Comparison of ENCODE assay signal across 1 cellular context in the genomic region with DNA sequence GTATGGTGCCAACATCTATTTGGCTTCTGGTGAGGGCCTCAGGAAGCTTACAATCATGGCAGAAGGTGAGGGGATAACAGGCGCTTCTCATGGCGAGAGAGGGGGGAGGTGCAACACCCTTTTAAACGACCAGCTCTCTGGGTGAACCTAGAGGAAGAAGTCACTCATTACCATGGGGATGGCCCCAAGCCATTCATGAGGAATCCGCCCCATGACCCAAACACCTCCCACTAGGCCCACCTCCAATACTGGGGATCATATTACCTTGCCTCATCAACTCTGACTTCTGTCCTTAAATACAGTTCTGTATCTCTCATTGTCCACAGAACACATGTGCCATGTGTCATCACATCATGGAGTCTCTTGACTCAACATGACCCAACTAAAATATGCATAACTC.
TF ChIP-seq lines count a peak whose summit lies in the region.

No MANE protein-coding gene starts in this region.

TF ChIP-seq in WTC11, 78 proteins besides CTCF, POLR2A, EP300 and RAD21 (continued from another document):
- TF ChIP-seq, protein P1, sequence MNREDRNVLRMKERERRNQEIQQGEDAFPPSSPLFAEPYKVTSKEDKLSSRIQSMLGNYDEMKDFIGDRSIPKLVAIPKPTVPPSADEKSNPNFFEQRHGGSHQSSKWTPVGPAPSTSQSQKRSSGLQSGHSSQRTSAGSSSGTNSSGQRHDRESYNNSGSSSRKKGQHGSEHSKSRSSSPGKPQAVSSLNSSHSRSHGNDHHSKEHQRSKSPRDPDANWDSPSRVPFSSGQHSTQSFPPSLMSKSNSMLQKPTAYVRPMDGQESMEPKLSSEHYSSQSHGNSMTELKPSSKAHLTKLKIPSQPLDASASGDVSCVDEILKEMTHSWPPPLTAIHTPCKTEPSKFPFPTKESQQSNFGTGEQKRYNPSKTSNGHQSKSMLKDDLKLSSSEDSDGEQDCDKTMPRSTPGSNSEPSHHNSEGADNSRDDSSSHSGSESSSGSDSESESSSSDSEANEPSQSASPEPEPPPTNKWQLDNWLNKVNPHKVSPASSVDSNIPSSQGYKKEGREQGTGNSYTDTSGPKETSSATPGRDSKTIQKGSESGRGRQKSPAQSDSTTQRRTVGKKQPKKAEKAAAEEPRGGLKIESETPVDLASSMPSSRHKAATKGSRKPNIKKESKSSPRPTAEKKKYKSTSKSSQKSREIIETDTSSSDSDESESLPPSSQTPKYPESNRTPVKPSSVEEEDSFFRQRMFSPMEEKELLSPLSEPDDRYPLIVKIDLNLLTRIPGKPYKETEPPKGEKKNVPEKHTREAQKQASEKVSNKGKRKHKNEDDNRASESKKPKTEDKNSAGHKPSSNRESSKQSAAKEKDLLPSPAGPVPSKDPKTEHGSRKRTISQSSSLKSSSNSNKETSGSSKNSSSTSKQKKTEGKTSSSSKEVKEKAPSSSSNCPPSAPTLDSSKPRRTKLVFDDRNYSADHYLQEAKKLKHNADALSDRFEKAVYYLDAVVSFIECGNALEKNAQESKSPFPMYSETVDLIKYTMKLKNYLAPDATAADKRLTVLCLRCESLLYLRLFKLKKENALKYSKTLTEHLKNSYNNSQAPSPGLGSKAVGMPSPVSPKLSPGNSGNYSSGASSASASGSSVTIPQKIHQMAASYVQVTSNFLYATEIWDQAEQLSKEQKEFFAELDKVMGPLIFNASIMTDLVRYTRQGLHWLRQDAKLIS (CRISPR knock-in tag; IDR thresholded peaks at IDR 0.05; ENCODE audit: borderline replicate concordance), result no peak
- TF ChIP-seq ZNF232 (CRISPR knock-in tag; IDR thresholded peaks at IDR 0.05) (no peak), NFE2L1 (CRISPR knock-in tag; IDR thresholded peaks at IDR 0.05) (no peak), CBFB (CRISPR knock-in tag; IDR thresholded peaks at IDR 0.05; ENCODE audit: low read depth) (no peak), NFATC4 (CRISPR knock-in tag; IDR thresholded peaks at IDR 0.05) (no peak), ESRRA (CRISPR knock-in tag; IDR thresholded peaks at IDR 0.05; ENCODE audit: borderline replicate concordance) (no peak)
